Comparison of ENCODE assay signal across 16 cellular contexts in genomic region chr1:200985481-200985880, GRCh38. TPM values are rescaled to one million over a fixed set of nuclear protein-coding genes. Genes with fewer than 3 reads are reported as not detected.
DNase-seq lines count a peak whose midpoint lies in the region; ATAC-seq and TF ChIP-seq lines count a peak whose summit lies in the region.
"Had no signal": no experiment of that assay in that cellular context is flagged by ENCODE, and none has a peak within 500 bp of the region (broad histone marks: within the 10 kb centered on the region; RNA-seq: fewer than 3 reads in every experiment).

No MANE protein-coding gene starts in this region.

- no peaks in the 10 kb centered on the region for H3K9me3 ChIP-seq in CD4-positive, CD25-positive, alpha-beta regulatory T cell (ENCODE audit: control insufficient read depth in 2 of 2, low read length in 2 of 2)
- no peaks in the 10 kb centered on the region for H3K9me3 ChIP-seq in CD8-positive, alpha-beta T cell (ENCODE audit: low read length)

- intact Hi-C loops in activated naive CD4-positive, alpha-beta T cell treated with anti-CD3 and anti-CD28 coated beads for 36 hours (cut with micrococcal nuclease) = no loop called here
- intact Hi-C loops in CD8-positive, alpha-beta T cell (cut with DNase I, micrococcal nuclease) = no loop called here

- no peak overlapping the region for H3K27ac ChIP-seq in CD4-positive, CD25-positive, alpha-beta regulatory T cell (ENCODE audit: insufficient read depth, low read length, poor library complexity, severe bottlenecking)
- H3K27ac ChIP-seq in CD8-positive, alpha-beta T cell (ENCODE audit: low read depth, low read length) = no peak overlapping the region
- H3K27ac ChIP-seq: GM23248 had no signal

- H3K4me3 ChIP-seq in CD4-positive, CD25-positive, alpha-beta regulatory T cell (ENCODE audit: low read depth, low read length) = no peak overlapping the region
- H3K4me3 ChIP-seq in CD8-positive, alpha-beta T cell (ENCODE audit: low read depth, low read length) = no peak overlapping the region
- H3K4me3 ChIP-seq: GM12878, GM23248 had no signal

- no peaks in the 10 kb centered on the region for H3K27me3 ChIP-seq in CD4-positive, CD25-positive, alpha-beta regulatory T cell (ENCODE audit: control insufficient read depth, insufficient read depth, low read length)
- no peaks in the 10 kb centered on the region for H3K27me3 ChIP-seq in CD8-positive, alpha-beta T cell (ENCODE audit: insufficient read depth, low read length)

- ATAC-seq in CD4-positive, CD25-positive, alpha-beta regulatory T cell (ENCODE audit: low read depth in 2 of 2) = no peak
- no peak for ATAC-seq in CD8-positive, alpha-beta T cell
- no peak for ATAC-seq in memory B cell (ENCODE audit: low read depth)
- no peak for ATAC-seq in HG03342 (IDR thresholded peaks at IDR 0.05; ENCODE audit: unreplicated experiment)
- ATAC-seq: GM12878 had no signal

- no peak for DNase-seq in activated naive CD4-positive, alpha-beta T cell treated with anti-CD3 and anti-CD28 coated beads, Interleukin-2, amount 10 ng/mL, durations not matched to agents 7 days and 5 days
- no peak for DNase-seq in activated naive CD4-positive, alpha-beta T cell treated with anti-CD3 and anti-CD28 coated beads for 36 hours
- DNase-seq in CD4-positive, CD25-positive, alpha-beta regulatory T cell = no peak
- DNase-seq in CD8-positive, alpha-beta T cell = no peak
- DNase-seq in memory B cell (ENCODE audit: low spot score in 2 of 2) = no peak
- DNase-seq: C1 segment of cervical spinal cord; CD8-positive, alpha-beta memory T cell; DMS 273 treated with DMSO at 0.1 percent for 48 hours; DMS79; EL; GDM1; GM23248; H7; HCEC 1CT had no signal

- H3K36me3 Mint-ChIP-seq in activated naive CD4-positive, alpha-beta T cell treated with anti-CD3 and anti-CD28 coated beads, Interleukin-2, amount 10 ng/mL, durations not matched to agents 7 days and 5 days = peaks cover 63% of the 10 kb centered on the region
- peaks cover 40% of the 10 kb centered on the region for H3K36me3 Mint-ChIP-seq in activated naive CD4-positive, alpha-beta T cell treated with anti-CD3 and anti-CD28 coated beads for 36 hours (ENCODE audit: low read depth)
- H3K36me3 Mint-ChIP-seq in CD4-positive, CD25-positive, alpha-beta regulatory T cell = peaks cover 37% of the 10 kb centered on the region
- peaks cover 97% of the 10 kb centered on the region for H3K36me3 Mint-ChIP-seq in CD8-positive, alpha-beta T cell
- peaks cover 45% of the 10 kb centered on the region for H3K36me3 Mint-ChIP-seq in memory B cell

- H3K9me3 Mint-ChIP-seq in activated naive CD4-positive, alpha-beta T cell treated with anti-CD3 and anti-CD28 coated beads, Interleukin-2, amount 10 ng/mL, durations not matched to agents 7 days and 5 days = no peaks in the 10 kb centered on the region
- H3K9me3 Mint-ChIP-seq in activated naive CD4-positive, alpha-beta T cell treated with anti-CD3 and anti-CD28 coated beads for 36 hours = no peaks in the 10 kb centered on the region
- no peaks in the 10 kb centered on the region for H3K9me3 Mint-ChIP-seq in CD4-positive, CD25-positive, alpha-beta regulatory T cell
- H3K9me3 Mint-ChIP-seq in CD8-positive, alpha-beta T cell = no peaks in the 10 kb centered on the region
- no peaks in the 10 kb centered on the region for H3K9me3 Mint-ChIP-seq in memory B cell
- H3K9me3 Mint-ChIP-seq: CD8-positive, alpha-beta memory T cell had no signal

- H3K4me1 ChIP-seq in CD4-positive, CD25-positive, alpha-beta regulatory T cell (ENCODE audit: control insufficient read depth, insufficient read depth, low read length, poor library complexity, severe bottlenecking) = no peaks in the 10 kb centered on the region
- no peaks in the 10 kb centered on the region for H3K4me1 ChIP-seq in CD8-positive, alpha-beta T cell (ENCODE audit: insufficient read depth, low read length)

- H3K4me3 Mint-ChIP-seq in activated naive CD4-positive, alpha-beta T cell treated with anti-CD3 and anti-CD28 coated beads, Interleukin-2, amount 10 ng/mL, durations not matched to agents 7 days and 5 days = no peak overlapping the region
- no peak overlapping the region for H3K4me3 Mint-ChIP-seq in activated naive CD4-positive, alpha-beta T cell treated with anti-CD3 and anti-CD28 coated beads for 36 hours
- no peak overlapping the region for H3K4me3 Mint-ChIP-seq in CD4-positive, CD25-positive, alpha-beta regulatory T cell
- H3K4me3 Mint-ChIP-seq in CD8-positive, alpha-beta T cell = no peak overlapping the region
- H3K4me3 Mint-ChIP-seq in memory B cell = no peak overlapping the region
- H3K4me3 Mint-ChIP-seq: CD8-positive, alpha-beta memory T cell had no signal

- no peaks in the 10 kb centered on the region for H3K27me3 Mint-ChIP-seq in activated naive CD4-positive, alpha-beta T cell treated with anti-CD3 and anti-CD28 coated beads, Interleukin-2, amount 10 ng/mL, durations not matched to agents 7 days and 5 days
- no peaks in the 10 kb centered on the region for H3K27me3 Mint-ChIP-seq in activated naive CD4-positive, alpha-beta T cell treated with anti-CD3 and anti-CD28 coated beads for 36 hours (ENCODE audit: low read depth)
- no peaks in the 10 kb centered on the region for H3K27me3 Mint-ChIP-seq in CD4-positive, CD25-positive, alpha-beta regulatory T cell
- no peaks in the 10 kb centered on the region for H3K27me3 Mint-ChIP-seq in CD8-positive, alpha-beta T cell (ENCODE audit: low read depth)
- H3K27me3 Mint-ChIP-seq in memory B cell = no peaks in the 10 kb centered on the region
- H3K27me3 Mint-ChIP-seq: CD8-positive, alpha-beta memory T cell had no signal

- CTCF ChIA-PET in activated naive CD4-positive, alpha-beta T cell treated with anti-CD3 and anti-CD28 coated beads, Interleukin-2, amount 10 ng/mL, durations not matched to agents 7 days and 5 days (lab: Charles Lee) = interaction anchor here (0.9 to 1.6 kb wide), 2 partner anchors 29 to 36 kb away, joined by 4 read pairs; no protein-coding TSS in a partner anchor
- CTCF ChIA-PET in activated naive CD4-positive, alpha-beta T cell treated with anti-CD3 and anti-CD28 coated beads for 36 hours (lab: Charles Lee) = interaction anchor here (1.2 to 10.7 kb wide), 3 partner anchors 9 to 57 kb away, joined by 3 to 161 read pairs (median 33); no protein-coding TSS in a partner anchor
- CTCF ChIA-PET in CD8-positive, alpha-beta T cell (lab: Charles Lee) = interaction anchor here (0.8 to 1.1 kb wide), 2 partner anchors 14 to 57 kb away, joined by 4 to 6 read pairs; no protein-coding TSS in a partner anchor

- POLR2A ChIA-PET in CD8-positive, alpha-beta T cell (lab: Charles Lee) = no interaction called here

- peak overlapping the region; percentile 24 for H3K27ac Mint-ChIP-seq in activated naive CD4-positive, alpha-beta T cell treated with anti-CD3 and anti-CD28 coated beads, Interleukin-2, amount 10 ng/mL, durations not matched to agents 7 days and 5 days
- H3K27ac Mint-ChIP-seq in activated naive CD4-positive, alpha-beta T cell treated with anti-CD3 and anti-CD28 coated beads for 36 hours = no peak overlapping the region
- peak overlapping the region in 2 of 3 donors; percentile 69 to 71 for H3K27ac Mint-ChIP-seq in CD4-positive, CD25-positive, alpha-beta regulatory T cell
- H3K27ac Mint-ChIP-seq in CD8-positive, alpha-beta T cell = peak overlapping the region; percentile 49
- peak overlapping the region; percentile 74 for H3K27ac Mint-ChIP-seq in memory B cell

- H3K4me1 Mint-ChIP-seq in activated naive CD4-positive, alpha-beta T cell treated with anti-CD3 and anti-CD28 coated beads, Interleukin-2, amount 10 ng/mL, durations not matched to agents 7 days and 5 days = no peaks in the 10 kb centered on the region
- H3K4me1 Mint-ChIP-seq in activated naive CD4-positive, alpha-beta T cell treated with anti-CD3 and anti-CD28 coated beads for 36 hours (ENCODE audit: low read depth) = no peaks in the 10 kb centered on the region
- H3K4me1 Mint-ChIP-seq in CD4-positive, CD25-positive, alpha-beta regulatory T cell = no peaks in the 10 kb centered on the region
- H3K4me1 Mint-ChIP-seq in CD8-positive, alpha-beta T cell (ENCODE audit: low read depth) = no peaks in the 10 kb centered on the region
- H3K4me1 Mint-ChIP-seq in memory B cell = no peaks in the 10 kb centered on the region
- H3K4me1 Mint-ChIP-seq: CD8-positive, alpha-beta memory T cell had no signal

- peaks cover 83% of the 10 kb centered on the region for H3K36me3 ChIP-seq in CD4-positive, CD25-positive, alpha-beta regulatory T cell (ENCODE audit: control insufficient read depth, insufficient read depth, low read length)
- H3K36me3 ChIP-seq in CD8-positive, alpha-beta T cell (ENCODE audit: insufficient read depth, low read length) = peaks cover 81% of the 10 kb centered on the region

- no peak for TF ChIP-seq CTCF in CD8-positive, alpha-beta T cell (IDR thresholded peaks at IDR 0.05)

RNA-seq across cellular contexts. Expression of gene KIF21B, which starts 38.0 kb away (rescaled TPM):
- 10 to 100 TPM; 45.5 to 46.3 TPM for total RNA-seq in activated naive CD4-positive, alpha-beta T cell treated with anti-CD3 and anti-CD28 coated beads for 36 hours
- 96.9 TPM for total RNA-seq in CD4-positive, CD25-positive, alpha-beta regulatory T cell
- polyA plus RNA-seq in CD4-positive, CD25-positive, alpha-beta regulatory T cell = 1 to 10 TPM; 2.3 to 3.5 (median 3.0) TPM
- total RNA-seq in CD8-positive, alpha-beta T cell = 10 to 100 TPM; 62.2 to 63.5 TPM
- total RNA-seq: GM23248 had no signal
